6 cellular contexts compared by ENCODE assay signal in genomic region chr9:129081388-129081889, GRCh38. TPM values are rescaled to one million over a fixed set of nuclear protein-coding genes. Genes with fewer than 3 reads are reported as not detected.
DNase-seq lines count a peak whose midpoint lies in the region; ATAC-seq and TF ChIP-seq lines count a peak whose summit lies in the region.

No MANE protein-coding gene starts in this region.

- no peaks in the 10 kb centered on the region for H3K36me3 ChIP-seq in PC-3 (ENCODE audit: low read depth, low read length)
- peaks cover 0 to 23% (median 18%) of the 10 kb centered on the region in 4 donors for H3K36me3 ChIP-seq in upper lobe of left lung

- TF ChIP-seq POLR2A in upper lobe of left lung (IDR thresholded peaks at IDR 0.05), result no peak

- no peaks in the 10 kb centered on the region for H4K20me1 ChIP-seq in PC-3 (ENCODE audit: low read length)

- H3K4me1 ChIP-seq in PC-3 (ENCODE audit: insufficient read depth, low read length) (peaks cover 6% of the 10 kb centered on the region; the same call in 1 of the 2 replicates), upper lobe of left lung (peaks cover 13 to 23% (median 18%) of the 10 kb centered on the region in 4 donors)

- CTCF ChIA-PET in PC-3 (lab: Charles Lee), result interaction anchor here (1.9 kb wide), 1 partner anchor 50 kb away, joined by 6 read pairs; no protein-coding TSS in a partner anchor

- H3K9me2 ChIP-seq in PC-3 (replicated peaks; ENCODE audit: low read length), result no peaks in the 10 kb centered on the region

- TF ChIP-seq CTCF in GM10266 (IDR thresholded peaks at IDR 0.05; ENCODE audit: control insufficient read depth, insufficient read depth, low read depth, missing control alignments), result no peak
- TF ChIP-seq CTCF in PC-3 (conservative IDR thresholded peaks at IDR 0.05; ENCODE audit: low read depth, low read length), result no peak
- no peak for TF ChIP-seq CTCF in glutamatergic neuron (IDR thresholded peaks at IDR 0.05; ENCODE audit: partially characterized antibody, unreplicated experiment)
- TF ChIP-seq CTCF in upper lobe of left lung (IDR thresholded peaks at IDR 0.05), result no peak

- TF ChIP-seq EP300 in upper lobe of left lung (IDR thresholded peaks at IDR 0.05), result no peak

- ATAC-seq in PC-3, result peak; percentile 11
- no peak for ATAC-seq in upper lobe of left lung (ENCODE audit: low FRiP score in 2 of 2)
- no peak for ATAC-seq in HG03460 (IDR thresholded peaks at IDR 0.05; ENCODE audit: unreplicated experiment)

- POLR2A ChIA-PET in PC-3 (lab: Charles Lee; ENCODE audit: unreplicated experiment), result interaction anchor here (0.5 to 1.3 kb wide), 2 partner anchors 9 to 53 kb away, joined by 4 to 20 read pairs; partner anchors contain the start of gene SH3GLB2

- H3K4me3 ChIP-seq in PC-3 (ENCODE audit: low read length), result peak overlapping the region; percentile 88
- peak overlapping the region; percentile 63 to 93 (median 78) for H3K4me3 ChIP-seq in upper lobe of left lung

- H3K27ac ChIP-seq in PC-3 (ENCODE audit: low read length), result peak overlapping the region; percentile 36
- H3K27ac ChIP-seq in upper lobe of left lung, result peak overlapping the region; percentile 73 to 89 (median 82)

- H3K4me3 Mint-ChIP-seq in glutamatergic neuron (ENCODE audit: unreplicated experiment), result peak overlapping the region; percentile 81

- H3K27ac Mint-ChIP-seq in glutamatergic neuron (ENCODE audit: unreplicated experiment), result peak overlapping the region; percentile 5

- H3K27me3 ChIP-seq in PC-3 (ENCODE audit: low read length) (no peaks in the 10 kb centered on the region), upper lobe of left lung (no peaks in the 10 kb centered on the region)

- H3K9me3 Mint-ChIP-seq in glutamatergic neuron (ENCODE audit: unreplicated experiment), result peaks cover 3% of the 10 kb centered on the region

- peak; percentile 95 for DNase-seq in GM10266 (ENCODE audit: extremely low spot score)
- DNase-seq in PC-3, result no peak
- DNase-seq in glutamatergic neuron, result peak; percentile 94
- peak in 1 of 2 donors; percentile 55 for DNase-seq in upper lobe of left lung
- DNase-seq in SKM-1 (lab: John Stamatoyannopoulos, UW; ENCODE audit: unreplicated experiment), result no peak

- intact Hi-C loops in PC-3 (cut with micrococcal nuclease), result loop anchor here (2.0 kb wide), 1 partner anchor 29 kb away; the partner anchor contains the start of genes CRAT and PTPA

- no peaks in the 10 kb centered on the region for H3K27me3 Mint-ChIP-seq in glutamatergic neuron (ENCODE audit: unreplicated experiment)

- WGBS in upper lobe of left lung, 2 donors, result 3 to 40% methylated on average over 1 to 20 of the region's 30 CpGs

- no peaks in the 10 kb centered on the region for H3K36me3 Mint-ChIP-seq in glutamatergic neuron (ENCODE audit: unreplicated experiment)

- H3K9me3 ChIP-seq in PC-3 (ENCODE audit: low read length) (no peaks in the 10 kb centered on the region), upper lobe of left lung (no peaks in the 10 kb centered on the region)

- peak overlapping the region; percentile 85 for H3K9ac ChIP-seq in PC-3 (ENCODE audit: low read length)

- BruUV-seq in PC-3 (replicated peaks; lab: Mats Ljungman, UMichigan), result TSS peak; percentile 50

- H3K4me1 Mint-ChIP-seq in glutamatergic neuron (ENCODE audit: low read depth, unreplicated experiment), result peaks cover 5% of the 10 kb centered on the region

- peak overlapping the region; percentile 95 for H3K4me2 ChIP-seq in PC-3 (ENCODE audit: low read length)

- H2AFZ ChIP-seq in PC-3 (ENCODE audit: low read length), result peak overlapping the region; percentile 83

- H3F3A ChIP-seq in PC-3 (ENCODE audit: low read length, unreplicated experiment), result no peaks in the 10 kb centered on the region

- peaks cover 29% of the 10 kb centered on the region for H3K79me2 ChIP-seq in PC-3 (ENCODE audit: low read length)

RNA-seq across cellular contexts. Expression of gene DOLPP1, which starts 0.5 kb away (rescaled TPM):
- total RNA-seq in PC-3 (2014; rRNA removed) (27.3 and 37.1 TPM in 2 replicates), glutamatergic neuron (ENCODE audit: unreplicated experiment) (44.2 TPM), upper lobe of left lung (10 to 100 TPM in 2 of 6 donors, 1 to 10 TPM in 4; 3.9 to 14.8 (median 8.2) TPM)

RNA-seq across cellular contexts. Expression of gene CRAT, which starts 29.2 kb away (rescaled TPM):
- total RNA-seq in PC-3 (2014; rRNA removed) (12.8 and 16.1 TPM in 2 replicates), glutamatergic neuron (ENCODE audit: unreplicated experiment) (95.8 TPM), upper lobe of left lung (10 to 100 TPM; 18.5 to 34.3 (median 26.0) TPM)

RNA-seq across cellular contexts. Expression of gene PTPA, which starts 29.8 kb away (rescaled TPM):
- total RNA-seq in PC-3 (2014; rRNA removed), result 138 and 154 TPM in 2 replicates
- 166 TPM for total RNA-seq in glutamatergic neuron (ENCODE audit: unreplicated experiment)
- 100 to 1,000 TPM in 2 of 6 donors, 10 to 100 TPM in 4; 48.2 to 130 (median 67.2) TPM for total RNA-seq in upper lobe of left lung

RNA-seq across cellular contexts. Expression of gene MIGA2, which starts 45.0 kb away (rescaled TPM):
- total RNA-seq in PC-3 (2014; rRNA removed) (29.6 TPM in 2 replicates), glutamatergic neuron (ENCODE audit: unreplicated experiment) (40.2 TPM), upper lobe of left lung (10 to 100 TPM; 18.6 to 95.3 (median 28.6) TPM)

RNA-seq across cellular contexts. Expression of gene SH3GLB2, which starts 53.3 kb away (rescaled TPM):
- total RNA-seq in PC-3 (2014; rRNA removed) (44.1 and 60.4 TPM in 2 replicates), glutamatergic neuron (ENCODE audit: unreplicated experiment) (143 TPM), upper lobe of left lung (100 to 1,000 TPM in 2 of 6 donors, 10 to 100 TPM in 4; 69.6 to 202 (median 94.1) TPM)

Comparison
In these comparisons a context has a peak if more than half of its experiments do, and no peak if none do; other contexts are left out.
1. DNase-seq: peak in GM10266 (single experiment) and glutamatergic neuron (single experiment); none in PC-3 (single experiment) and SKM-1 (single experiment).